Comparison of ENCODE assay signal across 10 cellular contexts in genomic region chr2:219452361-219453317, GRCh38. TPM values are rescaled to one million over a fixed set of nuclear protein-coding genes. Genes with fewer than 3 reads are reported as not detected.
DNase-seq lines count a peak whose midpoint lies in the region; ATAC-seq and TF ChIP-seq lines count a peak whose summit lies in the region.
"Had no signal": no experiment of that assay in that cellular context is flagged by ENCODE, and none has a peak within 500 bp of the region (broad histone marks: within the 10 kb centered on the region; RNA-seq: fewer than 3 reads in every experiment).

No MANE protein-coding gene starts in this region.

- peaks cover 0 to 21% (median 8%) of the 10 kb centered on the region in 5 donors for H3K27me3 Mint-ChIP-seq in naive thymus-derived CD8-positive, alpha-beta T cell
- peaks cover 21% of the 10 kb centered on the region for H3K27me3 Mint-ChIP-seq in activated T-cell treated with anti-CD3 and anti-CD28 coated beads, Interleukin-2, amount 50 U/mL, for 4 hours (ENCODE audit: low read depth)

- TF ChIP-seq CTCF in AG09309 (IDR thresholded peaks at IDR 0.05; ENCODE audit: control insufficient read depth, insufficient read depth, low read depth, low read length, missing control alignments) = no peak

- peak; percentile 81 for DNase-seq in AG09309 (ENCODE audit: low read depth)
- peak; percentile 77 for DNase-seq in NCI-H2171 treated with DMSO at 0.1 percent for 48 hours (lab: John Stamatoyannopoulos, UW)
- DNase-seq in epithelial cell of prostate (ENCODE audit: low read depth, low spot score) = peak; percentile 73
- DNase-seq in naive thymus-derived CD8-positive, alpha-beta T cell = no peak
- no peak for DNase-seq in DMS53 treated with DMSO at 0.1 percent for 48 hours (lab: John Stamatoyannopoulos, UW; ENCODE audit: unreplicated experiment)
- DNase-seq in HAP-1 (ENCODE audit: low spot score in 2 of 2) = no peak
- no peak for DNase-seq in HuH-7 (ENCODE audit: low spot score)
- no peak for DNase-seq in activated T-cell treated with anti-CD3 and anti-CD28 coated beads, Interleukin-2, amount 50 U/mL, for 4 hours
- DNase-seq: activated T-cell treated with anti-CD3 and anti-CD28 coated beads, Interleukin-2, amount 50 U/mL, for 48 hours; GDM1 had no signal

- peak overlapping the region in 7 of 10 donors; percentile 31 to 87 (median 67) for H3K27ac Mint-ChIP-seq in naive thymus-derived CD8-positive, alpha-beta T cell

- no peaks in the 10 kb centered on the region for H3K9me3 ChIP-seq in HAP-1

- in situ Hi-C loops in HAP-1 (cut with MboI; ENCODE audit: low sequenced_read_pairs) = no loop called here

- no peaks in the 10 kb centered on the region for H3K9me3 Mint-ChIP-seq in naive thymus-derived CD8-positive, alpha-beta T cell
- H3K9me3 Mint-ChIP-seq in activated T-cell treated with anti-CD3 and anti-CD28 coated beads, Interleukin-2, amount 50 U/mL, for 4 hours = no peaks in the 10 kb centered on the region

- H3K27ac ChIP-seq in epithelial cell of prostate = peak overlapping the region; percentile 92

- no peaks in the 10 kb centered on the region for H3K27me3 ChIP-seq in HAP-1 (ENCODE audit: low read depth)

- no peak overlapping the region for H3K4me3 ChIP-seq in AG09309 (ENCODE audit: control insufficient read depth, low read depth, low read length)
- H3K4me3 ChIP-seq in HAP-1 = no peak overlapping the region

- 0 out of 2 replicates have a peak, but pooled peaks cover 4% of the 10 kb centered on the region for H3K36me3 ChIP-seq in HAP-1 (replicated peaks)

- POLR2A ChIA-PET in naive thymus-derived CD8-positive, alpha-beta T cell (lab: Charles Lee) = interaction anchor here (0.7 to 1.5 kb wide), 2 partner anchors 11 to 247 kb away, joined by 3 read pairs; partner anchors contain the start of gene ZFAND2B

- ATAC-seq in naive thymus-derived CD8-positive, alpha-beta T cell = no peak
- no peak for ATAC-seq in activated T-cell treated with anti-CD3 and anti-CD28 coated beads, Interleukin-2, amount 50 U/mL, for 4 hours

- peaks cover 18 to 51% (median 33%) of the 10 kb centered on the region in 4 donors for H3K4me1 Mint-ChIP-seq in naive thymus-derived CD8-positive, alpha-beta T cell
- peaks cover 2% of the 10 kb centered on the region for H3K4me1 Mint-ChIP-seq in activated T-cell treated with anti-CD3 and anti-CD28 coated beads, Interleukin-2, amount 50 U/mL, for 4 hours (ENCODE audit: low read depth)

- H3K4me3 Mint-ChIP-seq in naive thymus-derived CD8-positive, alpha-beta T cell = peak overlapping the region in 9 of 10 donors; percentile 24 to 81 (median 50)
- no peak overlapping the region for H3K4me3 Mint-ChIP-seq in activated T-cell treated with anti-CD3 and anti-CD28 coated beads, Interleukin-2, amount 50 U/mL, for 4 hours

- H3K36me3 Mint-ChIP-seq in naive thymus-derived CD8-positive, alpha-beta T cell = peaks cover 0 to 2% (median 0%) of the 10 kb centered on the region in 3 donors
- no peaks in the 10 kb centered on the region for H3K36me3 Mint-ChIP-seq in activated T-cell treated with anti-CD3 and anti-CD28 coated beads, Interleukin-2, amount 50 U/mL, for 4 hours (ENCODE audit: insufficient read depth)

- no peaks in the 10 kb centered on the region for H3K4me1 ChIP-seq in HAP-1

RNA-seq across cellular contexts. Expression of gene SPEG, which starts 18.0 kb away (rescaled TPM):
- 10 to 100 TPM; 20.3 to 22.5 TPM for total RNA-seq in naive thymus-derived CD8-positive, alpha-beta T cell
- 1 to 10 TPM; 1.6 to 3.0 (median 2.7) TPM for polyA plus RNA-seq in naive thymus-derived CD8-positive, alpha-beta T cell
- 1 to 10 TPM in 1 of 3 donors, under 1 TPM in 2; 0.74 to 2.1 (median 0.79) TPM for total RNA-seq in activated T-cell treated with anti-CD3 and anti-CD28 coated beads, Interleukin-2, amount 50 U/mL, for 4 hours

RNA-seq across cellular contexts. Expression of gene DES, which starts 34.5 kb away (rescaled TPM):
- total RNA-seq in naive thymus-derived CD8-positive, alpha-beta T cell = not detected
- polyA plus RNA-seq in naive thymus-derived CD8-positive, alpha-beta T cell = not detected
- under 1 TPM; 0.49 to 0.61 (median 0.58) TPM for total RNA-seq in activated T-cell treated with anti-CD3 and anti-CD28 coated beads, Interleukin-2, amount 50 U/mL, for 4 hours

RNA-seq across cellular contexts. Expression of gene GMPPA, which starts 46.1 kb away (rescaled TPM):
- 10 to 100 TPM; 22.5 to 26.9 TPM for total RNA-seq in naive thymus-derived CD8-positive, alpha-beta T cell
- 10 to 100 TPM; 12.1 to 22.0 (median 17.0) TPM for polyA plus RNA-seq in naive thymus-derived CD8-positive, alpha-beta T cell
- 10 to 100 TPM; 36.8 to 47.9 (median 46.7) TPM for total RNA-seq in activated T-cell treated with anti-CD3 and anti-CD28 coated beads, Interleukin-2, amount 50 U/mL, for 4 hours

Comparison
In these comparisons a context has a peak if more than half of its experiments do, and no peak if none do; other contexts are left out.
1. DNase-seq: peak in AG09309 (single experiment), NCI-H2171 treated with DMSO at 0.1 percent for 48 hours (single experiment) and epithelial cell of prostate (single experiment); none in naive thymus-derived CD8-positive, alpha-beta T cell (0 of 10), DMS53 treated with DMSO at 0.1 percent for 48 hours (single experiment), HAP-1 (0 of 2), HuH-7 (single experiment) and activated T-cell treated with anti-CD3 and anti-CD28 coated beads, Interleukin-2, amount 50 U/mL, for 4 hours (single experiment).
2. RNA of gene SPEG, which starts 18.0 kb away (total RNA-seq): 20.3 to 22.5 TPM in naive thymus-derived CD8-positive, alpha-beta T cell; 0.74 to 2.1 TPM in activated T-cell treated with anti-CD3 and anti-CD28 coated beads, Interleukin-2, amount 50 U/mL, for 4 hours; every median in the first group is over 4 times any median in the second.